Comparison of ENCODE assay signal across 22 cellular contexts in genomic region chr15:46315540-46315939, GRCh38.
"Had no signal": no experiment of that assay in that cellular context is flagged by ENCODE, and none has a peak within 500 bp of the region (broad histone marks: within the 10 kb centered on the region; RNA-seq: fewer than 3 reads in every experiment).

No MANE protein-coding gene starts in this region.

- H3K27ac Mint-ChIP-seq: naive thymus-derived CD4-positive, alpha-beta T cell; nephron had no signal

- H3K36me3 Mint-ChIP-seq: naive thymus-derived CD4-positive, alpha-beta T cell had no signal

- H3K4me3 ChIP-seq: dorsolateral prefrontal cortex, hepatocyte, prostate gland, right atrium auricular region, smooth muscle cell, stomach, thyroid gland, vagina had no signal

- H2AFZ ChIP-seq: hepatocyte had no signal

- H3K27ac ChIP-seq: dorsolateral prefrontal cortex, hepatocyte, prostate gland, right atrium auricular region, stomach, thyroid gland, vagina had no signal

- H3K9me3 ChIP-seq: prostate gland, right atrium auricular region, stomach, thyroid gland, vagina had no signal

- H3K79me2 ChIP-seq: hepatocyte had no signal

- H3K4me1 Mint-ChIP-seq: naive thymus-derived CD4-positive, alpha-beta T cell had no signal

- H3K9me3 Mint-ChIP-seq: nephron had no signal

- H3K4me2 ChIP-seq: hepatocyte, smooth muscle cell had no signal

- H3K27me3 ChIP-seq: hepatocyte, right atrium auricular region, stomach, thyroid gland, vagina had no signal

- H3K36me3 ChIP-seq: prostate gland, right atrium auricular region, stomach, thyroid gland, vagina had no signal

- DNase-seq: dorsolateral prefrontal cortex; effector CD4-positive, alpha-beta T cell; head of caudate nucleus; kidney; mesenchymal stem cell; midbrain; naive thymus-derived CD4-positive, alpha-beta T cell; nucleus accumbens; stimulated activated CD4-positive, alpha-beta T cell treated with anti-CD3 and anti-CD28 coated beads, Interleukin-12 subunit alpha, Interleukin-12 subunit beta, amount 100 ng/mL, for 4 hours; stimulated activated CD4-positive, alpha-beta T cell treated with anti-CD3 and anti-CD28 coated beads, Interleukin-1b, Interleukin-23, amount 100 ng/mL, for 48 hours; stimulated activated CD4-positive, alpha-beta T cell treated with anti-CD3 and anti-CD28 coated beads, Interleukin-4, amount 100 ng/mL, for 1 hour; stimulated activated CD8-positive, alpha-beta memory T cell treated with anti-CD3 and anti-CD28 coated beads, Interleukin-4, amount 100 ng/mL, for 48 hours; stimulated activated naive CD4-positive, alpha-beta T cell treated with Interleukin-2 at 50 U/mL for 16 hours; stomach; thyroid gland; trophoblast cell had no signal

- H3K4me3 Mint-ChIP-seq: naive thymus-derived CD4-positive, alpha-beta T cell; nephron had no signal
